24 cellular contexts compared by ENCODE assay signal in genomic region chr10:24824536-24824935, GRCh38.
DNase-seq lines count a peak whose midpoint lies in the region; ATAC-seq, FAIRE-seq and TF ChIP-seq lines count a peak whose summit lies in the region.
"Had no signal": no experiment of that assay in that cellular context is flagged by ENCODE, and none has a peak within 500 bp of the region (broad histone marks: within the 10 kb centered on the region; RNA-seq: fewer than 3 reads in every experiment).

No MANE protein-coding gene starts in this region.

- H4K20me1 ChIP-seq in smooth muscle cell (ENCODE audit: low read depth): no peaks in the 10 kb centered on the region

- POLR2A ChIA-PET in activated naive CD8-positive, alpha-beta T cell treated with anti-CD3 and anti-CD28 coated beads, Interleukin-2, amount 10 ng/mL, durations not matched to agents 7 days and 5 days (lab: Charles Lee): no interaction called here

- DNase-seq in activated naive CD8-positive, alpha-beta T cell treated with anti-CD3 and anti-CD28 coated beads, Interleukin-2, amount 10 ng/mL, durations not matched to agents 7 days and 5 days: no peak
- no peak for DNase-seq in activated naive CD8-positive, alpha-beta T cell treated with anti-CD3 and anti-CD28 coated beads for 36 hours
- no peak for DNase-seq in RWPE2 (ENCODE audit: low spot score)
- DNase-seq in choroid plexus epithelial cell (ENCODE audit: low read depth): peak; percentile 40
- no peak for DNase-seq in smooth muscle cell (lab: John Stamatoyannopoulos, UW; ENCODE audit: unreplicated experiment)
- DNase-seq in dermis blood vessel endothelial cell: no peak
- no peak for DNase-seq in H54 (ENCODE audit: insufficient read length, low spot score)
- no peak for DNase-seq in effector memory CD4-positive, alpha-beta T cell
- DNase-seq: BE2C; Caco-2; CD4-positive, CD25-positive, alpha-beta regulatory T cell; DMS153; GOT3; KBM-7; NCI-H1417; NCI-H187; NCI-H2107; NCI-H510A; NCI-H748 treated with DMSO at 0.1 percent for 48 hours; OCI-M1; SHP77 treated with DMSO at 0.1 percent for 48 hours had no signal

- H3K27ac Mint-ChIP-seq in activated naive CD8-positive, alpha-beta T cell treated with anti-CD3 and anti-CD28 coated beads, Interleukin-2, amount 10 ng/mL, durations not matched to agents 7 days and 5 days: peak overlapping the region; percentile 11
- H3K27ac Mint-ChIP-seq in activated naive CD8-positive, alpha-beta T cell treated with anti-CD3 and anti-CD28 coated beads for 36 hours: no peak overlapping the region

- H3K4me1 ChIP-seq in RWPE2 (ENCODE audit: insufficient read depth, poor library complexity, severe bottlenecking) (peaks cover 46% of the 10 kb centered on the region), smooth muscle cell (ENCODE audit: low read depth) (peaks cover 7% of the 10 kb centered on the region)
- H3K4me1 ChIP-seq in effector memory CD4-positive, alpha-beta T cell (ENCODE audit: control insufficient read depth, insufficient read depth, low read length, poor library complexity, severe bottlenecking): no peaks in the 10 kb centered on the region

- peaks cover 1% of the 10 kb centered on the region for H3K9me3 Mint-ChIP-seq in activated naive CD8-positive, alpha-beta T cell treated with anti-CD3 and anti-CD28 coated beads, Interleukin-2, amount 10 ng/mL, durations not matched to agents 7 days and 5 days
- H3K9me3 Mint-ChIP-seq in activated naive CD8-positive, alpha-beta T cell treated with anti-CD3 and anti-CD28 coated beads for 36 hours: no peaks in the 10 kb centered on the region

- TF ChIP-seq CTCF in RWPE2 (IDR thresholded peaks at IDR 0.05; ENCODE audit: poor library complexity, severe bottlenecking) (no peak), choroid plexus epithelial cell (conservative IDR thresholded peaks at IDR 0.05; ENCODE audit: low read depth, low read length) (no peak), smooth muscle cell (IDR thresholded peaks at IDR 0.05; ENCODE audit: borderline replicate concordance, insufficient read depth, poor library complexity, severe bottlenecking) (no peak)

- peak overlapping the region; percentile 1 for H2AFZ ChIP-seq in smooth muscle cell (ENCODE audit: low read depth)

- peak overlapping the region; percentile 74 for H3K4me2 ChIP-seq in smooth muscle cell

- WGBS in smooth muscle cell (ENCODE audit: low lambda C conversion rate): 53% methylated on average over 2 of the region's 2 CpGs

- no peak for TF ChIP-seq POLR2A in H54 (IDR thresholded peaks at IDR 0.05; ENCODE audit: low read depth, low read length)

- H3K36me3 ChIP-seq in RWPE2 (ENCODE audit: low read depth) (no peaks in the 10 kb centered on the region), smooth muscle cell (ENCODE audit: low read depth) (no peaks in the 10 kb centered on the region)
- H3K36me3 ChIP-seq in effector memory CD4-positive, alpha-beta T cell (ENCODE audit: control insufficient read depth, insufficient read depth, low read length): no peaks in the 10 kb centered on the region
- H3K36me3 ChIP-seq: BE2C had no signal

- H3K4me1 Mint-ChIP-seq in activated naive CD8-positive, alpha-beta T cell treated with anti-CD3 and anti-CD28 coated beads, Interleukin-2, amount 10 ng/mL, durations not matched to agents 7 days and 5 days: peaks cover 10% of the 10 kb centered on the region
- peaks cover 40% of the 10 kb centered on the region for H3K4me1 Mint-ChIP-seq in activated naive CD8-positive, alpha-beta T cell treated with anti-CD3 and anti-CD28 coated beads for 36 hours

- peaks cover 1% of the 10 kb centered on the region for H3K36me3 Mint-ChIP-seq in activated naive CD8-positive, alpha-beta T cell treated with anti-CD3 and anti-CD28 coated beads, Interleukin-2, amount 10 ng/mL, durations not matched to agents 7 days and 5 days
- H3K36me3 Mint-ChIP-seq in activated naive CD8-positive, alpha-beta T cell treated with anti-CD3 and anti-CD28 coated beads for 36 hours: peaks cover 6% of the 10 kb centered on the region
- H3K36me3 Mint-ChIP-seq: CD4-positive, CD25-positive, alpha-beta regulatory T cell had no signal

- H3K27ac ChIP-seq in RWPE2 (ENCODE audit: poor library complexity, severe bottlenecking) (peak overlapping the region; percentile 73), smooth muscle cell (ENCODE audit: low read depth) (peak overlapping the region; percentile 62)
- H3K27ac ChIP-seq in effector memory CD4-positive, alpha-beta T cell (ENCODE audit: insufficient read depth, low read length, poor library complexity, severe bottlenecking): no peak overlapping the region
- H3K27ac ChIP-seq: 22Rv1 had no signal

- H3K4me3 ChIP-seq in RWPE2 (ENCODE audit: severe bottlenecking) (no peak overlapping the region), choroid plexus epithelial cell (ENCODE audit: low read depth, low read length) (no peak overlapping the region), smooth muscle cell (no peak overlapping the region)
- H3K4me3 ChIP-seq in effector memory CD4-positive, alpha-beta T cell (ENCODE audit: insufficient read depth, low read depth, low read length, poor library complexity, severe bottlenecking): no peak overlapping the region
- H3K4me3 ChIP-seq: GM12878 had no signal

- H3K9me3 ChIP-seq in RWPE2 (ENCODE audit: severe bottlenecking): no peaks in the 10 kb centered on the region
- no peaks in the 10 kb centered on the region for H3K9me3 ChIP-seq in smooth muscle cell (replicated peaks; ENCODE audit: low read depth)
- no peaks in the 10 kb centered on the region for H3K9me3 ChIP-seq in effector memory CD4-positive, alpha-beta T cell (ENCODE audit: control insufficient read depth, low read length)
- H3K9me3 ChIP-seq: BE2C, Caco-2 had no signal

- no peak overlapping the region for H3K9ac ChIP-seq in smooth muscle cell (ENCODE audit: low read depth)

- no peak for FAIRE-seq in H54 (lab: Jason Lieb, UNC)
- FAIRE-seq: GM12878, GM19239 had no signal

- H3K27me3 Mint-ChIP-seq in activated naive CD8-positive, alpha-beta T cell treated with anti-CD3 and anti-CD28 coated beads, Interleukin-2, amount 10 ng/mL, durations not matched to agents 7 days and 5 days: no peaks in the 10 kb centered on the region
- no peaks in the 10 kb centered on the region for H3K27me3 Mint-ChIP-seq in activated naive CD8-positive, alpha-beta T cell treated with anti-CD3 and anti-CD28 coated beads for 36 hours
- H3K27me3 Mint-ChIP-seq: CD4-positive, CD25-positive, alpha-beta regulatory T cell had no signal

- no peak for ATAC-seq in activated naive CD8-positive, alpha-beta T cell treated with anti-CD3 and anti-CD28 coated beads, Interleukin-2, amount 10 ng/mL, durations not matched to agents 7 days and 5 days (ENCODE audit: low read depth)
- ATAC-seq in RWPE2 (ENCODE audit: low read depth): no peak

- no peak overlapping the region for H3K4me3 Mint-ChIP-seq in activated naive CD8-positive, alpha-beta T cell treated with anti-CD3 and anti-CD28 coated beads, Interleukin-2, amount 10 ng/mL, durations not matched to agents 7 days and 5 days
- no peak overlapping the region for H3K4me3 Mint-ChIP-seq in activated naive CD8-positive, alpha-beta T cell treated with anti-CD3 and anti-CD28 coated beads for 36 hours

- H3F3A ChIP-seq in smooth muscle cell (ENCODE audit: low read depth): no peaks in the 10 kb centered on the region

- no peaks in the 10 kb centered on the region for H3K27me3 ChIP-seq in RWPE2 (ENCODE audit: insufficient read depth, poor library complexity, severe bottlenecking)
- no peaks in the 10 kb centered on the region for H3K27me3 ChIP-seq in smooth muscle cell (ENCODE audit: low read depth)
- H3K27me3 ChIP-seq in effector memory CD4-positive, alpha-beta T cell (replicated peaks; ENCODE audit: control insufficient read depth, insufficient read depth, low read length, poor library complexity, severe bottlenecking): no peaks in the 10 kb centered on the region
- H3K27me3 ChIP-seq: BE2C had no signal

- H3K79me2 ChIP-seq in smooth muscle cell (ENCODE audit: low read depth): no peaks in the 10 kb centered on the region
